In the genomic region with DNA sequence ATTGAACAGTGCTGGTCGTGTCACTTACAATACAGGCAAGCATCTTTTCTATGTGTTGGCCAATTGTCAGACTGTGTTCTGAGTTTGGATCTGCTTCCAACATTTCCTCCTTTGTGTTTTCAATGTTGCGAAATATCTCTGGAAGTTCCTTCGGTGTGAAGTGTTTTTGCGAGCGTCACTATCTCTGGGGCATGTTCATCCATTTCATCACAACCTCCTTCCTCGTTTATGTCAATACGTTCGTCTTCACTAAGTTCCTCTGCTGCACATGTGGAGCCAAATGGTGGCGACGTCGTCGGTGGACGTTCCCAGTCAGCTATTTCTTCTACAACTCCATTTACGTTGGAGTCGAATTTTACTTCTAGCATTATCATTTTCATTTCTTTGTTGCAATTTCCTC, we compare ENCODE assay signal across 31 cellular contexts.
A peak's percentile ranks its signal among the peaks of the same experiment; 100 is the strongest.
DNase-seq lines count a peak whose midpoint lies in the region; ATAC-seq and TF ChIP-seq lines count a peak whose summit lies in the region.
"Had no signal": no experiment of that assay in that cellular context is flagged by ENCODE, and none has a peak within 500 bp of the region (broad histone marks: within the 10 kb centered on the region; RNA-seq: fewer than 3 reads in every experiment).

No MANE protein-coding gene starts in this region.

- DNase-seq in Right ventricle myocardium inferior (ENCODE audit: missing footprints) = no peak
- DNase-seq in heart left ventricle = no peak
- peak; percentile 12 to 51 for DNase-seq in NOMO-1 (lab: John Stamatoyannopoulos, UW; ENCODE audit: unreplicated experiment in 2 of 2)
- peak; percentile 52 for DNase-seq in spleen
- DNase-seq in COR-L47 (lab: John Stamatoyannopoulos, UW) = no peak
- DNase-seq in COLO668 (lab: John Stamatoyannopoulos, UW; ENCODE audit: unreplicated experiment) = no peak
- DNase-seq: activated CD4-positive, alpha-beta T cell treated with anti-CD3 and anti-CD28 coated beads, Interleukin-2, amount 50 U/mL, for 4 hours; amygdala; Calu3; colonic mucosa; DMS79 treated with DMSO at 0.1 percent for 48 hours; effector memory CD4-positive, alpha-beta T cell; erythroblast; gastrocnemius medialis; H9; hypothalamus; NCI-H146; NCI-H510A treated with DMSO at 0.1 percent for 48 hours; nucleus accumbens; Peyer's patch; SJCRH30; small intestine; stimulated activated CD4-positive, alpha-beta T cell treated with anti-CD3 and anti-CD28 coated beads, Interleukin-1b, Interleukin-23, amount 100 ng/mL, for 48 hours; stimulated activated CD8-positive, alpha-beta memory T cell treated with anti-CD3 and anti-CD28 coated beads, Interleukin-4, amount 100 ng/mL, for 48 hours; stimulated activated naive CD8-positive, alpha-beta T cell treated with anti-CD3 and anti-CD28 coated beads, Interleukin-15, amount 100 ng/mL, for 72 hours; T-cell had no signal

- H3K27me3 ChIP-seq in heart left ventricle (no peaks in the 10 kb centered on the region), spleen (replicated peaks in 1 of 7) (no peaks in the 10 kb centered on the region)
- H3K27me3 ChIP-seq: breast epithelium, colonic mucosa, gastrocnemius medialis, Peyer's patch, SJCRH30, vagina had no signal

- no peak overlapping the region for H3K4me3 ChIP-seq in heart left ventricle
- no peak overlapping the region for H3K4me3 ChIP-seq in spleen
- H3K4me3 ChIP-seq: breast epithelium, colonic mucosa, gastrocnemius medialis, Peyer's patch, SJCRH30, vagina had no signal

- intact Hi-C loops in Right ventricle myocardium inferior (cut with DNase I) (no loop called here), heart left ventricle (cut with DNase I) (no loop called here), spleen (cut with DNase I; ENCODE audit: low total_unique reads) (no loop called here)

- ATAC-seq in Right ventricle myocardium inferior = peak; percentile 23
- ATAC-seq in heart left ventricle = no peak
- ATAC-seq in esophagus mucosa = peak; percentile 23
- no peak for ATAC-seq in HG02798 (IDR thresholded peaks at IDR 0.05; ENCODE audit: poor library complexity, unreplicated experiment)
- ATAC-seq: gastrocnemius medialis; stimulated activated naive CD8-positive, alpha-beta T cell treated with anti-CD3 and anti-CD28 coated beads, Interleukin-15, amount 100 ng/mL, for 72 hours; T-cell had no signal

- H3K27ac ChIP-seq in heart left ventricle (peak overlapping the region in 1 of 12 donors; percentile 2), spleen (no peak overlapping the region)
- H3K27ac ChIP-seq: breast epithelium, colonic mucosa, gastrocnemius medialis, KMS-11, Peyer's patch, SJCRH30, vagina had no signal

- TF ChIP-seq CTCF in heart left ventricle (IDR thresholded peaks at IDR 0.05) (no peak), spleen (IDR thresholded peaks at IDR 0.05 in 8 of 11, conservative IDR thresholded peaks at IDR 0.05 in 3 of 11) (no peak)

- no peak for TF ChIP-seq POLR2A in heart left ventricle (IDR thresholded peaks at IDR 0.05)
- no peak for TF ChIP-seq POLR2A in spleen (IDR thresholded peaks at IDR 0.05)

- H3K36me3 ChIP-seq in heart left ventricle (no peaks in the 10 kb centered on the region), spleen (no peaks in the 10 kb centered on the region)
- H3K36me3 ChIP-seq: breast epithelium, colonic mucosa, gastrocnemius medialis, Peyer's patch, SJCRH30, vagina had no signal

- WGBS in heart left ventricle, 4 donors = 67 to 80% (median 77%) methylated on average over 15 of the region's 15 CpGs
- WGBS in spleen, 5 donors = 45 to 79% (median 62%) methylated on average over 15 of the region's 15 CpGs

- H3K9me3 ChIP-seq in heart left ventricle (no peaks in the 10 kb centered on the region), spleen (no peaks in the 10 kb centered on the region)
- H3K9me3 ChIP-seq: breast epithelium, colonic mucosa, gastrocnemius medialis, Peyer's patch, SJCRH30, vagina had no signal

- H3K4me1 ChIP-seq in heart left ventricle (peaks cover 0 to 6% (median 0%) of the 10 kb centered on the region in 12 donors), spleen (no peaks in the 10 kb centered on the region)
- H3K4me1 ChIP-seq: breast epithelium, colonic mucosa, gastrocnemius medialis, Peyer's patch, vagina had no signal

Comparison
In these comparisons a context has a peak if more than half of its experiments do, and no peak if none do; other contexts are left out.
1. ATAC-seq: peak in Right ventricle myocardium inferior (single experiment) and esophagus mucosa (single experiment); none in heart left ventricle (0 of 4) and HG02798 (single experiment).
2. DNase-seq: peak in NOMO-1 (2 of 2) and spleen (single experiment); none in Right ventricle myocardium inferior (single experiment), heart left ventricle (0 of 5), COR-L47 (single experiment) and COLO668 (single experiment).